Comparison of ENCODE assay signal across 8 cellular contexts in the genomic region with DNA sequence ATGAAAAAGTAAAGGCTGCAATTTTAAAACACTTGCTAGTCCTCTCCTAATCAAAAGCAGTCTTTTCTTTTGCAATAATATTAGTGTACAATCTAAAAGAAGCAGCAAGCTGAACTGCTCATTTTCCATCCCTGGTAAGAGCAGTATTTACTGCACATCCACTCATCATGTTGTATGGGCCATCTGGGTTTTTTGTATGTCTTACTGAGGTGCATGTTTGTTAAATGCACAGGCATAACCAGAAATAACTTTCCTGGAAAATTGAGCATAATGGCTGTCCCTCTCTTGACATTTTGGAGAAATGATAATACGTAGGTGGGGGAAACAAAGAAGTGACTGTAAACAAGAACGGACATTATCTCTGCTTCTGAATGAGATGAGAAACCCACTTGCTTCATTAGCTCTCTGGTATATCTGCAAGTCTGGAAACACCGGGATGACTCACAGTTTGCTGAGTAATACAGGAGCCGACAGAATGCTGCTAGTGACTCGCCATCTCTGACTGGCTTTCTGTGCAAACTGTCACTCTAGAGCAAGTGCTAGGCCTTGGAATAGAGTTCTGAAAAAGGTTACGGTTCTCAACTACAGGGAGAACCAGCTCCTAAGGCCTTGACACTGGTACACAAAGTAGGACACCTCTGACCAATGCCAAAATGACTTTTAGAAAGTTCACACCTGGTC.
DNase-seq lines count a peak whose midpoint lies in the region; ATAC-seq and TF ChIP-seq lines count a peak whose summit lies in the region.

No MANE protein-coding gene starts in this region.

- ATAC-seq in GM21619 (IDR thresholded peaks at IDR 0.05; ENCODE audit: unreplicated experiment) = peak; percentile 57

- H3K4me3 ChIP-seq in astrocyte of the cerebellum (ENCODE audit: low read depth, low read length) = no peak overlapping the region

- peak; percentile 60 for DNase-seq in Caki2 (ENCODE audit: low read depth)
- peak; percentile 20 for DNase-seq in NCI-H460 (ENCODE audit: extremely low read depth, low read depth)
- DNase-seq in astrocyte of the cerebellum (ENCODE audit: low read depth) = peak; percentile 22
- peak; percentile 32 to 71 (median 39) for DNase-seq in stimulated activated CD4-positive, alpha-beta T cell treated with anti-CD3 and anti-CD28 coated beads, Interleukin-12 subunit alpha, Interleukin-12 subunit beta, amount 100 ng/mL, for 48 hours (ENCODE audit: low read depth in 2 of 3, low spot score in 1 of 3)
- DNase-seq in OCI-M2 (lab: John Stamatoyannopoulos, UW; ENCODE audit: unreplicated experiment) = no peak
- DNase-seq in hippocampal formation (lab: John Stamatoyannopoulos, UW) = no peak
- no peak for DNase-seq in NCI-H2107 treated with DMSO at 0.1 percent for 48 hours (lab: John Stamatoyannopoulos, UW; ENCODE audit: unreplicated experiment)

- TF ChIP-seq CTCF in astrocyte of the cerebellum (IDR thresholded peaks at IDR 0.05; ENCODE audit: low read depth, low read length, missing control alignments) = no peak

- in situ Hi-C loops in Caki2 (cut with HindIII; ENCODE audit: low pct_unique_long_range_greater_than_20kb, low sequenced_read_pairs) = no loop called here
- in situ Hi-C loops in astrocyte of the cerebellum (cut with HindIII; ENCODE audit: low sequenced_read_pairs) = no loop called here

Comparison
In these comparisons a context has a peak if more than half of its experiments do, and no peak if none do; other contexts are left out.
1. DNase-seq: peak in Caki2 (single experiment), NCI-H460 (single experiment), astrocyte of the cerebellum (single experiment) and stimulated activated CD4-positive, alpha-beta T cell treated with anti-CD3 and anti-CD28 coated beads, Interleukin-12 subunit alpha, Interleukin-12 subunit beta, amount 100 ng/mL, for 48 hours (3 of 3); none in OCI-M2 (single experiment), hippocampal formation (0 of 2) and NCI-H2107 treated with DMSO at 0.1 percent for 48 hours (single experiment).